Comparison of ENCODE assay signal across 28 cellular contexts in genomic region chr14:25677111-25677510, GRCh38.
"Had no signal": no experiment of that assay in that cellular context is flagged by ENCODE, and none has a peak within 500 bp of the region (broad histone marks: within the 10 kb centered on the region; RNA-seq: fewer than 3 reads in every experiment).

No MANE protein-coding gene starts in this region.

- H3K4me3 Mint-ChIP-seq: stimulated activated effector memory CD8-positive, alpha-beta T cell treated with anti-CD3 and anti-CD28 coated beads, Interleukin-12 subunit alpha, Interleukin-12 subunit beta, amount 100 ng/mL, for 72 hours; stimulated activated memory B cell treated with anti-CD40 and anti-IgM and Interleukin-4, amounts not matched to agents 10 μg/mL and 1 μg/mL and 100 μg/mL, for 72 hours; stimulated activated naive B cell treated with anti-CD40 and anti-IgM and Interleukin-4, amounts not matched to agents 10 μg/mL and 1 μg/mL and 100 μg/mL, for 72 hours; stimulated activated naive CD8-positive, alpha-beta T cell treated with anti-CD3 and anti-CD28 coated beads, Interleukin-15, amount 100 ng/mL, for 72 hours; stimulated activated naive CD8-positive, alpha-beta T cell treated with anti-CD3 and anti-CD28 coated beads, Interleukin-15, Interleukin-2, amounts not matched to agents 100 ng/mL and 50 ng/mL, for 24 hours; type B pancreatic cell had no signal

- H3K36me3 ChIP-seq: stomach, suprapubic skin, thoracic aorta, thyroid gland, tibial artery, tibial nerve, transverse colon, upper lobe of left lung, upper lobe of right lung, vagina had no signal

- H3K4me1 Mint-ChIP-seq: stimulated activated effector memory CD8-positive, alpha-beta T cell treated with anti-CD3 and anti-CD28 coated beads, Interleukin-12 subunit alpha, Interleukin-12 subunit beta, amount 100 ng/mL, for 72 hours; stimulated activated memory B cell treated with anti-CD40 and anti-IgM and Interleukin-4, amounts not matched to agents 10 μg/mL and 1 μg/mL and 100 μg/mL, for 72 hours; stimulated activated naive B cell treated with anti-CD40 and anti-IgM and Interleukin-4, amounts not matched to agents 10 μg/mL and 1 μg/mL and 100 μg/mL, for 72 hours; stimulated activated naive CD8-positive, alpha-beta T cell treated with anti-CD3 and anti-CD28 coated beads, Interleukin-15, amount 100 ng/mL, for 72 hours had no signal

- FAIRE-seq: urothelium cell line had no signal

- DNase-seq: stimulated activated CD4-positive, alpha-beta T cell treated with anti-CD3 and anti-CD28 coated beads, Interleukin-2, amount 100 ng/mL, for 48 hours; stimulated activated CD4-positive, alpha-beta T cell treated with anti-CD3 and anti-CD28 coated beads, Interleukin-4, amount 100 ng/mL, for 1 hour; stimulated activated CD4-positive, alpha-beta T cell treated with anti-CD3 and anti-CD28 coated beads, Interleukin-4, amount 100 ng/mL, for 24 hours; stimulated activated CD4-positive, alpha-beta T cell treated with anti-CD3 and anti-CD28 coated beads, Interleukin-4, amount 100 ng/mL, for 4 hours; stimulated activated CD8-positive, alpha-beta memory T cell treated with anti-CD3 and anti-CD28 coated beads, Interleukin-4, amount 100 ng/mL, for 48 hours; stimulated activated naive B cell treated with anti-CD40 and anti-IgM and Interleukin-4, amounts not matched to agents 10 μg/mL and 1 μg/mL and 100 μg/mL, for 72 hours; stimulated activated naive CD4-positive, alpha-beta T cell; stimulated activated naive CD4-positive, alpha-beta T cell treated with Interleukin-2 at 50 U/mL for 16 hours; stimulated activated naive CD8-positive, alpha-beta T cell treated with anti-CD3 and anti-CD28 coated beads, Interleukin-15, amount 100 ng/mL, for 72 hours; stimulated activated naive CD8-positive, alpha-beta T cell treated with anti-CD3 and anti-CD28 coated beads, Interleukin-15, Interleukin-2, amounts not matched to agents 100 U/mL and 50 U/mL, for 24 hours; stomach; testis; thyroid gland; tibial artery; transverse colon; trophoblast cell; upper lobe of left lung; upper lobe of right lung had no signal

- H3K27ac Mint-ChIP-seq: stimulated activated effector memory CD8-positive, alpha-beta T cell treated with anti-CD3 and anti-CD28 coated beads, Interleukin-12 subunit alpha, Interleukin-12 subunit beta, amount 100 ng/mL, for 72 hours; stimulated activated memory B cell treated with anti-CD40 and anti-IgM and Interleukin-4, amounts not matched to agents 10 μg/mL and 1 μg/mL and 100 μg/mL, for 72 hours; stimulated activated naive B cell treated with anti-CD40 and anti-IgM and Interleukin-4, amounts not matched to agents 10 μg/mL and 1 μg/mL and 100 μg/mL, for 72 hours; stimulated activated naive CD8-positive, alpha-beta T cell treated with anti-CD3 and anti-CD28 coated beads, Interleukin-15, amount 100 ng/mL, for 72 hours; stimulated activated naive CD8-positive, alpha-beta T cell treated with anti-CD3 and anti-CD28 coated beads, Interleukin-15, Interleukin-2, amounts not matched to agents 100 ng/mL and 50 ng/mL, for 24 hours; type B pancreatic cell had no signal

- H3K4me1 ChIP-seq: stomach, suprapubic skin, testis, thyroid gland, tibial artery, tibial nerve, transverse colon, upper lobe of left lung, upper lobe of right lung, uterus, vagina had no signal

- H3K27me3 Mint-ChIP-seq: stimulated activated memory B cell treated with anti-CD40 and anti-IgM and Interleukin-4, amounts not matched to agents 10 μg/mL and 1 μg/mL and 100 μg/mL, for 72 hours; stimulated activated naive B cell treated with anti-CD40 and anti-IgM and Interleukin-4, amounts not matched to agents 10 μg/mL and 1 μg/mL and 100 μg/mL, for 72 hours; stimulated activated naive CD8-positive, alpha-beta T cell treated with anti-CD3 and anti-CD28 coated beads, Interleukin-15, amount 100 ng/mL, for 72 hours; stimulated activated naive CD8-positive, alpha-beta T cell treated with anti-CD3 and anti-CD28 coated beads, Interleukin-15, Interleukin-2, amounts not matched to agents 100 ng/mL and 50 ng/mL, for 24 hours; type B pancreatic cell had no signal

- ATAC-seq: stimulated activated effector memory CD8-positive, alpha-beta T cell treated with anti-CD3 and anti-CD28 coated beads, Interleukin-12 subunit alpha, Interleukin-12 subunit beta, amount 100 ng/mL, for 72 hours; stimulated activated memory B cell treated with anti-CD40 and anti-IgM and Interleukin-4, amounts not matched to agents 10 μg/mL and 1 μg/mL and 100 μg/mL, for 72 hours; stimulated activated naive B cell treated with anti-CD40 and anti-IgM and Interleukin-4, amounts not matched to agents 10 μg/mL and 1 μg/mL and 100 μg/mL, for 72 hours; stimulated activated naive CD8-positive, alpha-beta T cell treated with anti-CD3 and anti-CD28 coated beads, Interleukin-15, amount 100 ng/mL, for 72 hours; stimulated activated naive CD8-positive, alpha-beta T cell treated with anti-CD3 and anti-CD28 coated beads, Interleukin-15, Interleukin-2, amounts not matched to agents 100 U/mL and 50 U/mL, for 24 hours; upper lobe of right lung had no signal

- H3K36me3 Mint-ChIP-seq: stimulated activated effector memory CD8-positive, alpha-beta T cell treated with anti-CD3 and anti-CD28 coated beads, Interleukin-12 subunit alpha, Interleukin-12 subunit beta, amount 100 ng/mL, for 72 hours; stimulated activated memory B cell treated with anti-CD40 and anti-IgM and Interleukin-4, amounts not matched to agents 10 μg/mL and 1 μg/mL and 100 μg/mL, for 72 hours; stimulated activated naive B cell treated with anti-CD40 and anti-IgM and Interleukin-4, amounts not matched to agents 10 μg/mL and 1 μg/mL and 100 μg/mL, for 72 hours; type B pancreatic cell had no signal

- H3K9me3 ChIP-seq: testis, thoracic aorta, thyroid gland, tibial artery, transverse colon, upper lobe of right lung, uterus, vagina had no signal

- H3K9me3 Mint-ChIP-seq: type B pancreatic cell had no signal

- H3K27me3 ChIP-seq: stomach, suprapubic skin, testis, thyroid gland, tibial artery, tibial nerve, transverse colon, upper lobe of left lung, upper lobe of right lung, uterus, vagina had no signal

- H3K4me3 ChIP-seq: stomach, suprapubic skin, testis, thoracic aorta, thyroid gland, tibial artery, tibial nerve, transverse colon, upper lobe of left lung, upper lobe of right lung, uterus, vagina had no signal

- H3K27ac ChIP-seq: stomach, suprapubic skin, testis, thoracic aorta, thyroid gland, tibial artery, tibial nerve, transverse colon, upper lobe of left lung, upper lobe of right lung, uterus, vagina had no signal
